In the genomic region with DNA sequence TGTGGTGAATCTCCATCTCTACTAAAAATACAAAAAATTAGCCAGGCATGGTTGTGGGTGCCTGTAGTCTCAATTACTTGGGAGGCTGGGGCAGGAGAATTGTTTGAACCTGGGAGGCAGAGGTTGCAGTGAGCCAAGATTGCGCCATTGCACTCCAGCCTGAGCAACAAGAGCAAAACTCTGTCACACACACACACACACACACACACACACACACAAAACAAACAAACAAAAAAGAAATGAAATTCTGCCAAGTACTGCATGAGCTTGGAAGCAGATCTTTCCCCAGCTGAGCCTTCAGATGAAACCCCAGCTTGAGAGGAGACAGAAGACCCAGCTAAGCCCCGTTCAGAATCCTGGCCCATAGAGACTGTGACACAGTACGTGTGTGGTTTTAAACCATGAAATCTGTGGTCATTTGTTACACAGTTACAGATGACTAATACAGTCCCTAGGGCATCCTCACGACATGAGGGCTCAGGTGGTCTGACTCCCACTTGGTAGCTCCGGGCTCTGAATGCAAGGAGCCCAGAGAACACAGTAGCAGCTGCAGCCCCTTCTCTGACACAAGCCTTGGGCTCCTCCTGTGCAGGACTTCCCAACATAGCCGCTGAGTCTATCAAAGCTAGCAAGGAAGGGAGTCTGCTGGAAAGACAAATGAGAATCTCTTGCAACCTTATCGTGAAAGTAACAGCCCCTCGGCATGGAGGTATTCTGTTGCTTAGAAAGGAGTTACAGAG, we compare ENCODE assay signal across 16 cellular contexts.
DNase-seq lines count a peak whose midpoint lies in the region; ATAC-seq and TF ChIP-seq lines count a peak whose summit lies in the region.
"Had no signal": no experiment of that assay in that cellular context is flagged by ENCODE, and none has a peak within 500 bp of the region (broad histone marks: within the 10 kb centered on the region; RNA-seq: fewer than 3 reads in every experiment).

No MANE protein-coding gene starts in this region.

- intact Hi-C loops in left lung (cut with DNase I): no loop called here

- H3K4me1 ChIP-seq in DND-41 (ENCODE audit: insufficient read depth, low read length): no peaks in the 10 kb centered on the region
- peaks cover 0 to 22% of the 10 kb centered on the region in 2 donors for H3K4me1 ChIP-seq in left lung
- H3K4me1 ChIP-seq: tibial artery had no signal

- H3K27ac ChIP-seq in DND-41 (ENCODE audit: low read length): no peak overlapping the region
- H3K27ac ChIP-seq in left lung: no peak overlapping the region
- H3K27ac ChIP-seq: tibial artery had no signal

- H3K4me3 Mint-ChIP-seq in activated T-helper 17 cell treated with anti-CD3 and anti-CD28 coated beads, Interleukin-2, amount 50 U/mL, for 72 hours: no peak overlapping the region

- H3K4me2 ChIP-seq in DND-41 (ENCODE audit: insufficient read depth, low read length): no peak overlapping the region

- ATAC-seq in DND-41 (ENCODE audit: insufficient read depth, low read depth) (peak; percentile 42; the same call in 1 of the 3 replicates), left lung (no peak)
- peak; percentile 87 for ATAC-seq in activated T-helper 17 cell treated with anti-CD3 and anti-CD28 coated beads, Interleukin-2, amount 50 U/mL, for 72 hours (replicated peaks)

- H4K20me1 ChIP-seq in DND-41 (ENCODE audit: insufficient read depth, low read length): no peaks in the 10 kb centered on the region

- no peak overlapping the region for H3K27ac Mint-ChIP-seq in activated T-helper 17 cell treated with anti-CD3 and anti-CD28 coated beads, Interleukin-2, amount 50 U/mL, for 72 hours

- no peaks in the 10 kb centered on the region for H3K9me3 Mint-ChIP-seq in activated T-helper 17 cell treated with anti-CD3 and anti-CD28 coated beads, Interleukin-2, amount 50 U/mL, for 72 hours

- H3K9me3 ChIP-seq in DND-41 (ENCODE audit: insufficient read depth, low read length, severe bottlenecking): no peaks in the 10 kb centered on the region
- H3K9me3 ChIP-seq in left lung: no peaks in the 10 kb centered on the region
- H3K9me3 ChIP-seq: tibial artery had no signal

- H2AFZ ChIP-seq in DND-41 (ENCODE audit: low read depth, low read length): no peak overlapping the region

- H3K36me3 ChIP-seq in DND-41 (ENCODE audit: insufficient read depth, low read length): no peaks in the 10 kb centered on the region
- no peaks in the 10 kb centered on the region for H3K36me3 ChIP-seq in left lung
- H3K36me3 ChIP-seq: tibial artery had no signal

- no peaks in the 10 kb centered on the region for H3K79me2 ChIP-seq in DND-41 (ENCODE audit: insufficient read depth, low read length)

- no peaks in the 10 kb centered on the region for H3K4me1 Mint-ChIP-seq in activated T-helper 17 cell treated with anti-CD3 and anti-CD28 coated beads, Interleukin-2, amount 50 U/mL, for 72 hours

- H3K4me3 ChIP-seq in DND-41 (ENCODE audit: low read depth in 1 of 2, low read length in 2 of 2): no peak overlapping the region
- H3K4me3 ChIP-seq in left lung: no peak overlapping the region
- H3K4me3 ChIP-seq: tibial artery had no signal

- H3K27me3 Mint-ChIP-seq in activated T-helper 17 cell treated with anti-CD3 and anti-CD28 coated beads, Interleukin-2, amount 50 U/mL, for 72 hours: peaks cover 5% of the 10 kb centered on the region

- H3K27me3 ChIP-seq in DND-41 (ENCODE audit: insufficient read depth, low read length, poor library complexity) (no peaks in the 10 kb centered on the region), left lung (no peaks in the 10 kb centered on the region)

- no peak for DNase-seq in DND-41
- peak; percentile 73 for DNase-seq in M059J (ENCODE audit: low read depth)
- DNase-seq in renal cortical epithelial cell (ENCODE audit: low read depth): peak; percentile 41
- no peak for DNase-seq in NCI-H2029 (lab: John Stamatoyannopoulos, UW)
- no peak for DNase-seq in NCI-H82 treated with DMSO at 0.1 percent for 48 hours (lab: John Stamatoyannopoulos, UW; ENCODE audit: unreplicated experiment)
- no peak for DNase-seq in KG1 (lab: John Stamatoyannopoulos, UW)
- no peak for DNase-seq in left lung
- DNase-seq: activated CD4-positive, alpha-beta T cell treated with anti-CD3 and anti-CD28 coated beads for 4 hours; activated CD8-positive, alpha-beta memory T cell treated with anti-CD3 and anti-CD28 coated beads, Interleukin-2, amount 50 U/mL, for 4 hours; activated gamma-delta T cell; anterior cingulate cortex; caudate nucleus; NCI-H146; right cardiac atrium; tibial artery had no signal

- H3K36me3 Mint-ChIP-seq in activated T-helper 17 cell treated with anti-CD3 and anti-CD28 coated beads, Interleukin-2, amount 50 U/mL, for 72 hours (ENCODE audit: low read depth): no peaks in the 10 kb centered on the region

- no peak overlapping the region for H3K9ac ChIP-seq in DND-41 (ENCODE audit: low read depth, low read length)

- TF ChIP-seq CTCF in DND-41 (IDR thresholded peaks at IDR 0.05; ENCODE audit: borderline replicate concordance, extremely low read depth, low read length, poor library complexity, severe bottlenecking) (no peak), left lung (IDR thresholded peaks at IDR 0.05) (no peak)

Comparison
In these comparisons a context has a peak if more than half of its experiments do, and no peak if none do; other contexts are left out.
1. DNase-seq: peak in M059J (single experiment) and renal cortical epithelial cell (single experiment); none in DND-41 (single experiment), NCI-H2029 (single experiment), NCI-H82 treated with DMSO at 0.1 percent for 48 hours (single experiment), KG1 (single experiment) and left lung (0 of 2).